ENCODE assay signal across 8 cellular contexts in the genomic region with DNA sequence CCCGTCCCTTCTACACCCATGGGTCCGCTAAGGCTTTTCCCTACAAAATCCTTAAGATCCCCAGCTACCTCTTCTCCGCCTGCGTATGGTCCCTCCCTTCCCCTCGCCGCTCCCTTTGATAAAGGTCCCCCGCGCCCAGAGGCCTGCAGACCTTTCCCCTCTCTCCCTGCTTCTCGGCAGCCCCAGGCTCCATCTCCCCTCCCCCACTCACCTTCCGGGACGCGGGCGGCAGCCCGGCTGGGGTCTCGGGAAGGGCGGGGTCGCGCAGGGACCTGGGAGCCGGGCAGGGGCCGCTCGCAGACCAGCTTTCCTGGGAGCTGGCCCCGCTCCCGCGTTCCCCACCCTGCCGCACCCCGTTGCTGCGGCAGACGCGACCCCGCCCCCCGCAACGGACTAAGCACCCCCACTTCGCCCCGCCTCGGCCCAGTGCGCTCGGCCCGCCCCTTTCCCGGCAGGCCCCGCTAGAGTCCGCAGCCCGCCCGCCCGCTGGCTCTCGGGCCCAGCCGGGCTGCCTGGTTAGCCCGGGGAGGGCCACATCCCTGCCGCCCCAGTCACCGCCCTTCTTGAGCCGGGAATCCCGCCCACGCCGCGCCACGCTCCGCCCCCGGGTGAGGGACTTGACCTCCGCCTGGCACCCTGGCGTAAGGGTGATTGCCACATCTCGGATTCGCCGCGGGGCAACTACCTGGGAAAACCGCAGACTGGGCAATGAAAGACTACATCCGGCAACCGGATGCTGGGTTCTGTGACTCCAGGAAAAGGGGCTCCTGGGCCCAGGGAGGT. TPM values are rescaled to one million over a fixed set of nuclear protein-coding genes. Genes with fewer than 3 reads are reported as not detected.
DNase-seq lines count a peak whose midpoint lies in the region; ATAC-seq, FAIRE-seq and TF ChIP-seq lines count a peak whose summit lies in the region.

A gene with protein sequence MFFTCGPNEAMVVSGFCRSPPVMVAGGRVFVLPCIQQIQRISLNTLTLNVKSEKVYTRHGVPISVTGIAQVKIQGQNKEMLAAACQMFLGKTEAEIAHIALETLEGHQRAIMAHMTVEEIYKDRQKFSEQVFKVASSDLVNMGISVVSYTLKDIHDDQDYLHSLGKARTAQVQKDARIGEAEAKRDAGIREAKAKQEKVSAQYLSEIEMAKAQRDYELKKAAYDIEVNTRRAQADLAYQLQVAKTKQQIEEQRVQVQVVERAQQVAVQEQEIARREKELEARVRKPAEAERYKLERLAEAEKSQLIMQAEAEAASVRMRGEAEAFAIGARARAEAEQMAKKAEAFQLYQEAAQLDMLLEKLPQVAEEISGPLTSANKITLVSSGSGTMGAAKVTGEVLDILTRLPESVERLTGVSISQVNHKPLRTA (minus strand): TSS at position 372 of the 783 bp plus-strand sequence. CDS start 498 bp downstream, outside the sequence.

- H2BK5ac ChIP-seq in H1 (ENCODE audit: low read depth, low read length) (peak within 1 kb of the TSS; percentile 72), mesendoderm (ENCODE audit: low read length) (peak within 1 kb of the TSS; percentile 96)

- TF ChIP-seq POLR2A in H1 (IDR thresholded peaks at IDR 0.05; ENCODE audit: control extremely low read depth in 1 of 2, low read depth in 2 of 2, low read length in 2 of 2) = peak; percentile 24 to 47

- WGBS in H1 (ENCODE audit: extremely low coverage in 1 of 2, insufficient coverage in 1 of 2, insufficient read length in 1 of 2, insufficient replicate concordance in 2 of 2, low coverage in 1 of 2, low lambda C conversion rate in 2 of 2, missing lambda C conversion rate in 1 of 2), 2 experiments = 0% methylated on average over 27 of the region's 66 CpGs; no CpG with 5 or more reads in 1 of the 2 experiments
- WGBS in mesendoderm (ENCODE audit: extremely low coverage, insufficient coverage, low lambda C conversion rate) = no CpG with 5 or more reads among the region's 66 CpGs

- H3K9me3 ChIP-seq in CD4-positive, CD25-positive, alpha-beta regulatory T cell (ENCODE audit: control insufficient read depth in 2 of 2, low read length in 2 of 2) = no peaks in the 10 kb centered on the region
- H3K9me3 ChIP-seq in NT2/D1 (ENCODE audit: insufficient read depth, low read length) = no peaks in the 10 kb centered on the region
- H3K9me3 ChIP-seq in H1 (ENCODE audit: insufficient read depth in 2 of 2, low read depth in 1 of 2, low read length in 1 of 2) = no peaks in the 10 kb centered on the region

- no peak for TF ChIP-seq EP300 in H1 (IDR thresholded peaks at IDR 0.05; ENCODE audit: borderline replicate concordance in 1 of 2, low read depth in 2 of 2, low read length in 2 of 2)

- H3K79me2 ChIP-seq in H1 (ENCODE audit: control insufficient read depth in 1 of 2, insufficient read depth in 2 of 2, low read length in 2 of 2) = peaks cover 0 to 11% of the 10 kb centered on the region in 2 experiments; a peak in 3 of 4 replicates
- peaks cover 29% of the 10 kb centered on the region for H3K79me2 ChIP-seq in mesendoderm (ENCODE audit: control insufficient read depth, insufficient read depth, low read length)

- H2AFZ ChIP-seq in H1 (ENCODE audit: low read length) = no peak within 1 kb of the TSS

- H3K36me3 Mint-ChIP-seq in CD4-positive, CD25-positive, alpha-beta regulatory T cell = peaks cover 19% of the 10 kb centered on the region

- H3K4me2 ChIP-seq in H1 (ENCODE audit: insufficient read depth in 1 of 2, low read depth in 2 of 2, low read length in 2 of 2) (peak within 1 kb of the TSS; percentile 91 to 94), mesendoderm (ENCODE audit: low read length) (peak within 1 kb of the TSS; percentile 81)

- H3K27me3 ChIP-seq in CD4-positive, CD25-positive, alpha-beta regulatory T cell (ENCODE audit: control insufficient read depth, insufficient read depth, low read length) = no peaks in the 10 kb centered on the region
- H3K27me3 ChIP-seq in NT2/D1 (ENCODE audit: insufficient read depth, insufficient read length) (no peaks in the 10 kb centered on the region), H1 (replicated peaks in 1 of 4; ENCODE audit: control insufficient read depth in 3 of 4, extremely low read depth in 1 of 4, insufficient read depth in 3 of 4, low read length in 3 of 4) (no peaks in the 10 kb centered on the region; a peak in 1 of 7 replicates), mesendoderm (ENCODE audit: insufficient read depth, low read length, poor library complexity) (no peaks in the 10 kb centered on the region)

- H4K91ac ChIP-seq in H1 (replicated peaks; ENCODE audit: insufficient read length, low read length) = peak within 1 kb of the TSS; percentile 32

- H3K36me3 ChIP-seq in CD4-positive, CD25-positive, alpha-beta regulatory T cell (ENCODE audit: control insufficient read depth, insufficient read depth, low read length) = no peaks in the 10 kb centered on the region
- H3K36me3 ChIP-seq in NT2/D1 (ENCODE audit: insufficient read depth, insufficient read length, low read length) (peaks cover 52% of the 10 kb centered on the region), H1 (ENCODE audit: control insufficient read depth in 2 of 4, insufficient read depth in 4 of 4, low read length in 3 of 4) (peaks cover 13 to 30% (median 24%) of the 10 kb centered on the region in 4 experiments), mesendoderm (ENCODE audit: control insufficient read depth, insufficient read depth, low read length) (peaks cover 8% of the 10 kb centered on the region)

- H3K9ac ChIP-seq in NT2/D1 (ENCODE audit: insufficient read length, low read depth) (peak within 1 kb of the TSS; percentile 96), H1 (replicated peaks in 1 of 4; ENCODE audit: extremely low read depth in 1 of 4, low read depth in 3 of 4, low read length in 3 of 4) (peak within 1 kb of the TSS; percentile 64 to 77 (median 66)), mesendoderm (ENCODE audit: low read length) (peak within 1 kb of the TSS; percentile 100)

- FAIRE-seq in H1 (lab: Jason Lieb, UNC) = no peak

- peak within 1 kb of the TSS; percentile 76 for H3K18ac ChIP-seq in H1 (ENCODE audit: extremely low read depth, low read length)
- H3K18ac ChIP-seq in mesendoderm (ENCODE audit: low read length) = peak within 1 kb of the TSS; percentile 77

- CTCF ChIA-PET in H1 (lab: Charles Lee; ENCODE audit: partially characterized antibody) = interaction anchor here (0.6 to 4.8 kb wide), 8 partner anchors 11 to 117 kb away, joined by 3 to 26 read pairs (median 4); no protein-coding TSS in a partner anchor

- peak within 1 kb of the TSS; percentile 80 for H3K4me3 ChIP-seq in CD4-positive, CD25-positive, alpha-beta regulatory T cell (ENCODE audit: low read depth, low read length)
- peak within 1 kb of the TSS; percentile 88 for H3K4me3 ChIP-seq in NT2/D1 (ENCODE audit: insufficient read length, low read depth)
- peak within 1 kb of the TSS; percentile 76 to 95 (median 88) for H3K4me3 ChIP-seq in H1 (ENCODE audit: extremely low read depth in 1 of 4, insufficient read depth in 2 of 4, low read depth in 3 of 4, low read length in 4 of 4)
- peak within 1 kb of the TSS; percentile 99 for H3K4me3 ChIP-seq in mesendoderm (ENCODE audit: low read length)

- H2BK15ac ChIP-seq in H1 (ENCODE audit: low read length) (peak within 1 kb of the TSS; percentile 53; the same call in 1 of the 2 replicates), mesendoderm (replicated peaks; ENCODE audit: low read depth) (no peak within 1 kb of the TSS)

- H4K8ac ChIP-seq in H1 (ENCODE audit: extremely low read depth, insufficient read depth, low read length) = peak within 1 kb of the TSS; percentile 39
- no peak within 1 kb of the TSS for H4K8ac ChIP-seq in mesendoderm (ENCODE audit: low read depth, low read length)

- peak; percentile 52 to 90 (median 77) for DNase-seq in CD4-positive, CD25-positive, alpha-beta regulatory T cell
- DNase-seq in HS-27A (ENCODE audit: low read depth) (peak; percentile 95), NT2/D1 (ENCODE audit: low read depth, low spot score) (peak; percentile 86), H1 (ENCODE audit: low read depth in 1 of 2, low spot score in 2 of 2) (peak; percentile 87 to 97), mesendoderm (peak; percentile 99)
- DNase-seq in activated CD8-positive, alpha-beta memory T cell treated with anti-CD3 and anti-CD28 coated beads for 48 hours (ENCODE audit: low read depth in 2 of 3, low spot score in 2 of 3) = peak; percentile 99 to 100 (median 99)
- DNase-seq in stimulated activated CD8-positive, alpha-beta memory T cell treated with anti-CD3 and anti-CD28 coated beads, Interleukin-12 subunit alpha, Interleukin-12 subunit beta, amount 100 ng/mL, for 4 hours (ENCODE audit: low read depth) = peak; percentile 88

- peak; percentile 2 to 4; a peak in 2 of 4 replicates for TF ChIP-seq RAD21 in H1 (IDR thresholded peaks at IDR 0.05 in 1 of 2, conservative IDR thresholded peaks at IDR 0.05 in 1 of 2; ENCODE audit: low read depth in 2 of 2, low read length in 2 of 2)

- no peak within 1 kb of the TSS for H2BK20ac ChIP-seq in H1 (ENCODE audit: low read length)

- H2AK5ac ChIP-seq in H1 (ENCODE audit: low read depth, low read length) (0 out of 2 replicates have a peak within 1 kb of the TSS, but pooled peaks have one; percentile 11), mesendoderm (ENCODE audit: low read length) (peak within 1 kb of the TSS; percentile 95)

- ATAC-seq in CD4-positive, CD25-positive, alpha-beta regulatory T cell (ENCODE audit: low read depth in 2 of 2) = peak; percentile 57
- peak; percentile 64 for ATAC-seq in GM19452 (IDR thresholded peaks at IDR 0.05; ENCODE audit: unreplicated experiment)

- POLR2A ChIA-PET in H1 (lab: Charles Lee; ENCODE audit: partially characterized antibody) = interaction anchor here (0.6 to 17.3 kb wide), 19 partner anchors 10 to 429 kb away, joined by 3 to 337 read pairs (median 4); a partner anchor contains a TSS

- no peak within 1 kb of the TSS for H2BK120ac ChIP-seq in H1 (replicated peaks; ENCODE audit: low read depth, low read length)
- H2BK120ac ChIP-seq in mesendoderm (ENCODE audit: low read depth, low read length) = peak within 1 kb of the TSS; percentile 33

- H3K79me1 ChIP-seq in H1 (ENCODE audit: low read depth, low read length) = peaks cover 9% of the 10 kb centered on the region
- peaks cover 12% of the 10 kb centered on the region for H3K79me1 ChIP-seq in mesendoderm (ENCODE audit: low read length)

- H3K9me3 Mint-ChIP-seq in CD4-positive, CD25-positive, alpha-beta regulatory T cell = peaks cover 0 to 2% (median 0%) of the 10 kb centered on the region in 7 donors

- H3K23ac ChIP-seq in H1 (ENCODE audit: insufficient read length) (no peak within 1 kb of the TSS), mesendoderm (ENCODE audit: low read length) (peak within 1 kb of the TSS; percentile 82)

- peak within 1 kb of the TSS; percentile 91 to 98 (median 96) for H3K4me3 Mint-ChIP-seq in CD4-positive, CD25-positive, alpha-beta regulatory T cell

- H3K56ac ChIP-seq in H1 (replicated peaks; ENCODE audit: insufficient read length, low read depth, low read length) (peak within 1 kb of the TSS; percentile 65), mesendoderm (ENCODE audit: low read length) (peak within 1 kb of the TSS; percentile 98)

- no peak within 1 kb of the TSS for H3K14ac ChIP-seq in H1 (ENCODE audit: insufficient read length)

- H2BK12ac ChIP-seq in H1 (ENCODE audit: low read depth, low read length) = peak within 1 kb of the TSS; percentile 44; the same call in 1 of the 2 replicates

- H3K4me1 ChIP-seq in CD4-positive, CD25-positive, alpha-beta regulatory T cell (ENCODE audit: control insufficient read depth, insufficient read depth, low read length, poor library complexity, severe bottlenecking) = peaks cover 45% of the 10 kb centered on the region
- H3K4me1 ChIP-seq in NT2/D1 (ENCODE audit: insufficient read depth, insufficient read length) (peaks cover 4% of the 10 kb centered on the region), H1 (replicated peaks in 1 of 4; ENCODE audit: control insufficient read depth in 3 of 4, insufficient read depth in 4 of 4, low read length in 3 of 4) (peaks cover 3 to 18% (median 7%) of the 10 kb centered on the region in 4 experiments; a peak in 6 of 7 replicates), mesendoderm (ENCODE audit: control insufficient read depth, low read depth, low read length) (peaks cover 8% of the 10 kb centered on the region)

- peak within 1 kb of the TSS; percentile 59 for H3K27ac ChIP-seq in CD4-positive, CD25-positive, alpha-beta regulatory T cell (ENCODE audit: insufficient read depth, low read length, poor library complexity, severe bottlenecking)
- H3K27ac ChIP-seq in H1 (ENCODE audit: low read depth, low read length) = peak within 1 kb of the TSS; percentile 54; the same call in 1 of the 2 replicates
- H3K27ac ChIP-seq in mesendoderm (ENCODE audit: low read depth, low read length) = peak within 1 kb of the TSS; percentile 91

- peak within 1 kb of the TSS; percentile 21 for H3K4ac ChIP-seq in H1 (replicated peaks; ENCODE audit: insufficient read length, low read depth, low read length)
- H3K4ac ChIP-seq in mesendoderm (ENCODE audit: low read depth, low read length) = peak within 1 kb of the TSS; percentile 77

- peaks cover 1 to 3% of the 10 kb centered on the region in 2 experiments for H4K20me1 ChIP-seq in H1 (replicated peaks in 1 of 2; ENCODE audit: control insufficient read depth in 1 of 2, insufficient read depth in 2 of 2, low read length in 2 of 2)

- H3K4me1 Mint-ChIP-seq in CD4-positive, CD25-positive, alpha-beta regulatory T cell = peaks cover 3 to 76% (median 48%) of the 10 kb centered on the region in 4 donors

- peak within 1 kb of the TSS; percentile 90 to 94 (median 93) for H3K27ac Mint-ChIP-seq in CD4-positive, CD25-positive, alpha-beta regulatory T cell

- peaks cover 18% of the 10 kb centered on the region; the same call in 1 of the 2 replicates for H3K23me2 ChIP-seq in H1 (ENCODE audit: low read depth, low read length)

- peak within 1 kb of the TSS; percentile 3 for H4K5ac ChIP-seq in H1 (ENCODE audit: insufficient read length, low read depth, low read length)
- peak within 1 kb of the TSS; percentile 78 for H4K5ac ChIP-seq in mesendoderm (ENCODE audit: low read length)

- no peak for TF ChIP-seq CTCF in H1 (IDR thresholded peaks at IDR 0.05; ENCODE audit: control extremely low read depth in 1 of 3, insufficient read depth in 1 of 3, low read depth in 1 of 3, low read length in 3 of 3)

- peaks cover 7% of the 10 kb centered on the region for H3K27me3 Mint-ChIP-seq in CD4-positive, CD25-positive, alpha-beta regulatory T cell

RNA-seq across cellular contexts. Expression of the gene that starts here (rescaled TPM):
- total RNA-seq in CD4-positive, CD25-positive, alpha-beta regulatory T cell = 25.3 TPM
- 10 to 100 TPM; 30.5 to 63.2 (median 48.1) TPM for polyA plus RNA-seq in CD4-positive, CD25-positive, alpha-beta regulatory T cell
- total RNA-seq in H1 (2021; fragmentation: NEBNext Ultra II Directional; extraction: Animal tissue kit (Norgen Biotek cat#: 25700)) = 85.4 and 87.5 TPM in 2 replicates
- polyA plus RNA-seq in H1 (2011; rRNA removed) = 88.1 and 103 TPM in 2 replicates
- 116 TPM for polyA plus RNA-seq in H1 (2011; cell fraction: cytosol; rRNA removed)
- 132 TPM for polyA plus RNA-seq in H1 (2011; cell fraction: nucleus; rRNA removed)
- 75.8 to 101 TPM (median 94.5 TPM) in 4 replicates for polyA plus RNA-seq in H1 (2012, experiment 1 of 2)
- polyA plus RNA-seq in H1 (2012, experiment 2 of 2) = 90.1 TPM
- 81.8 TPM for polyA plus RNA-seq in H1 (2013, experiment 1 of 2)
- polyA plus RNA-seq in H1 (2013, experiment 2 of 2) = 76.5 TPM
- 59.5 and 68.5 TPM in 2 replicates for polyA minus RNA-seq in H1 (2011; rRNA and poly(A)+ RNA removed)
- polyA minus RNA-seq in H1 (2011; cell fraction: cytosol; rRNA and poly(A)+ RNA removed) = 44.5 TPM
- polyA minus RNA-seq in H1 (2011; cell fraction: nucleus; rRNA and poly(A)+ RNA removed) = 48.3 TPM
- polyA plus RNA-seq in mesendoderm (2013, experiment 1 of 2) = 70.7 TPM
- polyA plus RNA-seq in mesendoderm (2013, experiment 2 of 2) = 68.2 TPM

Comparison
In these comparisons a context has a peak if more than half of its experiments do, and no peak if none do; other contexts are left out.
1. Peak in every context shown above with its lines: DNase-seq, ATAC-seq, H3K4me3 ChIP-seq and H3K27ac ChIP-seq.